In genomic region chr3:28212681-28213080, GRCh38 we compare ENCODE assay signal across 2 cellular contexts.
TF ChIP-seq lines count a peak whose summit lies in the region.

No MANE protein-coding gene starts in this region.

TF ChIP-seq in HepG2, 621 proteins besides CTCF, POLR2A, EP300 and RAD21:
- TF ChIP-seq MAFF (IDR thresholded peaks at IDR 0.05; ENCODE audit: low read depth, low read length), result peak; percentile 66
- TF ChIP-seq ZNF619 (CRISPR knock-in tag; IDR thresholded peaks at IDR 0.05), result no peak
- TF ChIP-seq EZH2 (conservative IDR thresholded peaks at IDR 0.05; ENCODE audit: low read depth, low read length), result no peak
- peak; percentile 64; the same call in 1 of the 2 replicates for TF ChIP-seq NFE2L2 (IDR thresholded peaks at IDR 0.05; ENCODE audit: low read length)
- peak; percentile 48 to 76; a peak in 3 of 4 replicates for TF ChIP-seq MAFK (conservative IDR thresholded peaks at IDR 0.05 in 1 of 2, IDR thresholded peaks at IDR 0.05 in 1 of 2; ENCODE audit: low read length in 2 of 2)
TF ChIP-seq in HepG2: peak in this region for 3.

TF ChIP-seq in IMR-90, 13 proteins besides CTCF, POLR2A, EP300 and RAD21:
- no peak for TF ChIP-seq MXI1 (IDR thresholded peaks at IDR 0.05; ENCODE audit: borderline replicate concordance, low read depth, low read length)
- TF ChIP-seq NFE2L2 (IDR thresholded peaks at IDR 0.05; ENCODE audit: low read depth, low read length), result peak; percentile 68
- peak; percentile 50 for TF ChIP-seq MAFK (IDR thresholded peaks at IDR 0.05; ENCODE audit: low read depth, low read length)
- TF ChIP-seq CEBPB (IDR thresholded peaks at IDR 0.05; ENCODE audit: low read depth, low read length), result no peak
